Comparison of ENCODE assay signal across 8 cellular contexts in genomic region chr10:44974628-44975431, GRCh38. TPM values are rescaled to one million over a fixed set of nuclear protein-coding genes. Genes with fewer than 3 reads are reported as not detected.
DNase-seq lines count a peak whose midpoint lies in the region; ATAC-seq and TF ChIP-seq lines count a peak whose summit lies in the region.

No MANE protein-coding gene starts in this region.

- peak overlapping the region; percentile 25 to 65 for H3K4me3 ChIP-seq in right atrium auricular region
- H3K4me3 ChIP-seq in psoas muscle, result peak overlapping the region; percentile 61

- 7 to 11% (median 7%) methylated on average over 42 to 46 of the region's 46 CpGs for WGBS in psoas muscle, 3 donors

- H3K27ac ChIP-seq in right atrium auricular region (peak overlapping the region; percentile 91 to 96), psoas muscle (peak overlapping the region; percentile 96)

- peak; percentile 79 for DNase-seq in DMS53 (lab: John Stamatoyannopoulos, UW)
- DNase-seq in HK-2 (ENCODE audit: unreplicated experiment), result peak; percentile 83
- peak; percentile 34 for DNase-seq in T follicular helper cell (ENCODE audit: low read depth)
- DNase-seq in amygdala (lab: John Stamatoyannopoulos, UW), result peak in 39 of 56 donors; percentile 10 to 77 (median 56)
- DNase-seq in right atrium auricular region (ENCODE audit: low spot score), result peak; percentile 87
- peak; percentile 78 to 87 for DNase-seq in psoas muscle
- DNase-seq in NCI-H2196 treated with DMSO at 0.1 percent for 48 hours (lab: John Stamatoyannopoulos, UW; ENCODE audit: unreplicated experiment), result no peak

- H3K27me3 ChIP-seq in right atrium auricular region, result no peaks in the 10 kb centered on the region
- H3K27me3 ChIP-seq in psoas muscle (ENCODE audit: insufficient read depth in 3 of 3, low read length in 2 of 3), result no peaks in the 10 kb centered on the region

- H3K36me3 ChIP-seq in right atrium auricular region (peaks cover 48% of the 10 kb centered on the region), psoas muscle (ENCODE audit: insufficient read depth in 1 of 2, low read depth in 1 of 2) (peaks cover 0 to 18% of the 10 kb centered on the region in 2 donors)

- TF ChIP-seq CTCF in right atrium auricular region (IDR thresholded peaks at IDR 0.05) (peak; percentile 99), psoas muscle (IDR thresholded peaks at IDR 0.05) (peak; percentile 98)

- H3K4me1 ChIP-seq in right atrium auricular region, result peaks cover 0 to 90% of the 10 kb centered on the region in 2 donors
- peaks cover 53% of the 10 kb centered on the region for H3K4me1 ChIP-seq in psoas muscle

- H3K9me3 ChIP-seq in right atrium auricular region (no peaks in the 10 kb centered on the region), psoas muscle (no peaks in the 10 kb centered on the region)

- intact Hi-C loops in psoas muscle (cut with DNase I), result loop anchor here (1.0 to 2.0 kb wide), 2 partner anchors 42 to 43 kb away; no protein-coding TSS in a partner anchor

- peak; percentile 78 for ATAC-seq in GM19468 (IDR thresholded peaks at IDR 0.05; ENCODE audit: extremely low read depth, unreplicated experiment)
- peak; percentile 69 to 78 (median 70) for ATAC-seq in psoas muscle

RNA-seq across cellular contexts. Expression of gene DEPP1, which starts 3.8 kb away (rescaled TPM):
- 100 to 1,000 TPM in 1 of 2 donors, 10 to 100 TPM in 1; 68.8 to 143 TPM for total RNA-seq in right atrium auricular region
- 10 to 100 TPM; 28.2 to 37.4 (median 36.8) TPM for total RNA-seq in psoas muscle
- polyA plus RNA-seq in psoas muscle, result 100 to 1,000 TPM in 1 of 3 donors, 10 to 100 TPM in 2; 53.6 to 102 (median 79.3) TPM

RNA-seq across cellular contexts. Expression of gene RASSF4, which starts 15.2 kb away (rescaled TPM):
- total RNA-seq in right atrium auricular region (10 to 100 TPM; 43.3 to 43.4 TPM), psoas muscle (10 to 100 TPM; 15.2 to 44.0 (median 30.5) TPM)
- polyA plus RNA-seq in psoas muscle, result 10 to 100 TPM; 11.1 to 18.9 (median 17.0) TPM

RNA-seq across cellular contexts. Expression of gene ZNF22, which starts 25.9 kb away (rescaled TPM):
- total RNA-seq in right atrium auricular region (10 to 100 TPM; 19.3 to 20.5 TPM), psoas muscle (10 to 100 TPM; 11.2 to 15.9 (median 14.3) TPM)
- 10 to 100 TPM in 1 of 3 donors, 1 to 10 TPM in 2; 5.9 to 12.8 (median 8.1) TPM for polyA plus RNA-seq in psoas muscle
